ENCODE assay signal across 6 cellular contexts in the genomic region with DNA sequence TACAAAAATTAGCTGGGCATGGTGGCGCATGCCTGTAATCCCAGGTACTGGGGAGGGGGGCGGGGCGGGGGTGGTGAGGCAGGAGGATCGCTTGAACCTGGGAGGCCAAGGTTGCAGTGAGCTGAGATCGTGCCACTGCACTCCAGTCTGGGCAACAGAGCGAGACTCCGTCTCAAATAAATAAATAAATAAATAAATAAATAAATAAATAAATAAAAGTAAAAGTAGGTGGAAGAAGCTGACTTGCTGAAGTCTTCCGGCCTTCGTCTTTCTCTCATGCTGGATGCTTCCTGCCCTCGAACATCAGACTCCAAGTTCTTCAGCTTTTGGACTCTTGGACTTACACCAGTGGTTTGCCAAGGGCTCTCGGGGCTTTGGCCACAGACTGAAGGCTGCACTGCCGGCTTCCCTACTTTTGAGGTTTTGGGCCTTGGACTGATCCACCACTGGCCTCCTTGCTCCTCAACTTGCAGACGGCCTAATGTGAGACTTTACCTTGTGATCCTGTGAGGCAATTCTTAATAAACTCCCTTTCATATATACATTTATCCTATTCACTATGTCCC. TPM values are rescaled to one million over a fixed set of nuclear protein-coding genes. Genes with fewer than 3 reads are reported as not detected.
DNase-seq lines count a peak whose midpoint lies in the region; ATAC-seq and TF ChIP-seq lines count a peak whose summit lies in the region.
"Not testable (repeated sequence)": the region's sequence is repeated elsewhere in the genome, so short reads cannot be mapped to it uniquely, and the experiment has no call there.

No MANE protein-coding gene starts in this region.

- H3K36me3 Mint-ChIP-seq in GM23338 (ENCODE audit: low read depth), result peaks cover 23% of the 10 kb centered on the region
- not testable (repeated sequence) for H3K36me3 Mint-ChIP-seq in T-helper 17 cell (ENCODE audit: low read depth); neural crest cell (ENCODE audit: low read depth)

- H3F3A ChIP-seq in GM23338 (replicated peaks; ENCODE audit: low read depth), result peaks cover 25% of the 10 kb centered on the region

- TF ChIP-seq EP300 in tibial nerve (IDR thresholded peaks at IDR 0.05), result not testable (repeated sequence)

- H3K4me3 Mint-ChIP-seq in GM23338, result peak overlapping the region; percentile 90
- H3K4me3 Mint-ChIP-seq in T-helper 17 cell, result peak overlapping the region; percentile 93
- peak overlapping the region; percentile 92 for H3K4me3 Mint-ChIP-seq in neural crest cell

- H3K4me1 Mint-ChIP-seq in GM23338 (peaks cover 10% of the 10 kb centered on the region), T-helper 17 cell (peaks cover 18% of the 10 kb centered on the region), neural crest cell (peaks cover 16% of the 10 kb centered on the region)

- ATAC-seq in GM23338, T-helper 17 cell: not testable (repeated sequence)

- H3K27me3 ChIP-seq in GM23338 (ENCODE audit: insufficient read depth); breast epithelium; hepatocyte; tibial nerve: not testable (repeated sequence)

- peak overlapping the region; percentile 96; the same call in 1 of the 2 replicates for H3K27ac ChIP-seq in GM23338 (ENCODE audit: low read depth)
- peak overlapping the region; percentile 96 for H3K27ac ChIP-seq in breast epithelium
- H3K27ac ChIP-seq in hepatocyte, result peak overlapping the region; percentile 99
- H3K27ac ChIP-seq in tibial nerve, result peak overlapping the region; percentile 89 to 97 (median 92)

- H3K4me1 ChIP-seq in GM23338 (ENCODE audit: insufficient read depth); breast epithelium; hepatocyte (ENCODE audit: insufficient read depth): not testable (repeated sequence)
- H3K4me1 ChIP-seq in tibial nerve, result peaks cover 0 to 22% (median 8%) of the 10 kb centered on the region in 4 donors

- H2AFZ ChIP-seq in GM23338, result peak overlapping the region; percentile 99
- H2AFZ ChIP-seq in hepatocyte, result peak overlapping the region; percentile 98

- intact Hi-C loops in breast epithelium (cut with DNase I; ENCODE audit: low total_unique reads), result not testable (repeated sequence)

- H3K4me2 ChIP-seq in GM23338 (peak overlapping the region; percentile 95), hepatocyte (peak overlapping the region; percentile 91)

- not testable (repeated sequence) for H3K79me2 ChIP-seq in GM23338 (replicated peaks; ENCODE audit: insufficient read depth); hepatocyte

- H4K20me1 ChIP-seq in GM23338 (replicated peaks; ENCODE audit: insufficient read depth); hepatocyte (ENCODE audit: insufficient read depth, poor library complexity, severe bottlenecking): not testable (repeated sequence)

- H3K9me3 ChIP-seq in T-helper 17 cell (ENCODE audit: control insufficient read depth, low read length, poor library complexity, severe bottlenecking); breast epithelium; hepatocyte (ENCODE audit: low read depth); tibial nerve: not testable (repeated sequence)

- H3K27ac Mint-ChIP-seq in GM23338, result peak overlapping the region; percentile 95
- H3K27ac Mint-ChIP-seq in T-helper 17 cell, result peak overlapping the region; percentile 94
- H3K27ac Mint-ChIP-seq in neural crest cell (ENCODE audit: unreplicated experiment), result not testable (repeated sequence)

- TF ChIP-seq CTCF in GM23338 (conservative IDR thresholded peaks at IDR 0.05; ENCODE audit: low read depth in 2 of 2); breast epithelium (IDR thresholded peaks at IDR 0.05); hepatocyte (IDR thresholded peaks at IDR 0.05; ENCODE audit: poor library complexity); neural crest cell (conservative IDR thresholded peaks at IDR 0.05); tibial nerve (IDR thresholded peaks at IDR 0.05): not testable (repeated sequence)

- not testable (repeated sequence) for DNase-seq in GM23338 (ENCODE audit: low spot score); T-helper 17 cell; breast epithelium (ENCODE audit: low spot score in 2 of 2); hepatocyte (ENCODE audit: low spot score); neural crest cell (ENCODE audit: low read depth, low spot score); tibial nerve (ENCODE audit: low spot score in 2 of 2)

- H3K36me3 ChIP-seq in GM23338 (ENCODE audit: insufficient read depth); breast epithelium; hepatocyte (replicated peaks; ENCODE audit: insufficient read depth, low read depth): not testable (repeated sequence)
- H3K36me3 ChIP-seq in tibial nerve, result peaks cover 0 to 22% (median 0%) of the 10 kb centered on the region in 3 donors

- TF ChIP-seq POLR2A in breast epithelium (IDR thresholded peaks at IDR 0.05); tibial nerve (IDR thresholded peaks at IDR 0.05): not testable (repeated sequence)

- WGBS in hepatocyte (ENCODE audit: low lambda C conversion rate, missing lambda C conversion rate), result 84% methylated on average over 11 of the region's 13 CpGs
- WGBS in tibial nerve, 2 donors, result 74 to 75% methylated on average over 13 of the region's 13 CpGs

- peaks cover 27% of the 10 kb centered on the region for H3K27me3 Mint-ChIP-seq in GM23338 (ENCODE audit: insufficient read depth, low read depth, poor library complexity)
- not testable (repeated sequence) for H3K27me3 Mint-ChIP-seq in T-helper 17 cell; neural crest cell (ENCODE audit: low read depth)

- peak overlapping the region; percentile 80 for H3K4me3 ChIP-seq in GM23338
- peak overlapping the region; percentile 59 to 81 (median 75) for H3K4me3 ChIP-seq in breast epithelium
- H3K4me3 ChIP-seq in hepatocyte, result peak overlapping the region; percentile 94
- H3K4me3 ChIP-seq in tibial nerve, result peak overlapping the region; percentile 62 to 79 (median 69)

- H3K9me2 ChIP-seq in GM23338 (ENCODE audit: insufficient read depth); hepatocyte (replicated peaks; ENCODE audit: insufficient read depth): not testable (repeated sequence)

- not testable (repeated sequence) for H3K9me3 Mint-ChIP-seq in GM23338, neural crest cell

RNA-seq across cellular contexts. Expression of a gene that starts 0.6 kb away (rescaled TPM):
- 15.2 and 17.8 TPM in 2 replicates for total RNA-seq in GM23338 (2014; rRNA removed; shearing (Covaris generic))
- 12.0 and 12.8 TPM in 2 replicates for polyA plus RNA-seq in GM23338 (2016; fragmentation: Nextera tagmentation; extraction: Ambion mirVana)
- 10 to 100 TPM; 28.7 to 34.4 TPM for total RNA-seq in T-helper 17 cell
- 10 to 100 TPM; 18.7 to 23.7 (median 18.7) TPM for total RNA-seq in breast epithelium
- 7.8 and 8.2 TPM in 2 replicates for total RNA-seq in hepatocyte
- 9.6 and 10.7 TPM in 2 replicates for polyA plus RNA-seq in hepatocyte
- total RNA-seq in neural crest cell, result 23.2 and 23.3 TPM in 2 replicates
- total RNA-seq in tibial nerve, result 10 to 100 TPM; 14.0 to 26.1 (median 22.8) TPM

RNA-seq across cellular contexts. Expression of a gene that starts 8.0 kb away (rescaled TPM):
- 25.2 and 25.6 TPM in 2 replicates for total RNA-seq in GM23338 (2014; rRNA removed; shearing (Covaris generic))
- polyA plus RNA-seq in GM23338 (2016; fragmentation: Nextera tagmentation; extraction: Ambion mirVana) (16.2 and 20.3 TPM in 2 replicates), hepatocyte (37.2 and 46.8 TPM in 2 replicates)
- total RNA-seq in T-helper 17 cell (10 to 100 TPM; 30.8 to 33.4 TPM), breast epithelium (10 to 100 TPM; 12.8 to 18.4 (median 14.9) TPM), hepatocyte (21.9 and 23.3 TPM in 2 replicates), neural crest cell (61.4 and 68.0 TPM in 2 replicates), tibial nerve (10 to 100 TPM; 14.6 to 42.4 (median 23.9) TPM)

RNA-seq across cellular contexts. Expression of a gene that starts 34.0 kb away (rescaled TPM):
- 163 and 166 TPM in 2 replicates for total RNA-seq in GM23338 (2014; rRNA removed; shearing (Covaris generic))
- 54.5 and 63.3 TPM in 2 replicates for polyA plus RNA-seq in GM23338 (2016; fragmentation: Nextera tagmentation; extraction: Ambion mirVana)
- total RNA-seq in T-helper 17 cell, result 100 to 1,000 TPM; 189 to 197 TPM
- 100 to 1,000 TPM in 2 of 3 donors, 10 to 100 TPM in 1; 79.2 to 132 (median 103) TPM for total RNA-seq in breast epithelium
- 111 and 115 TPM in 2 replicates for total RNA-seq in hepatocyte
- polyA plus RNA-seq in hepatocyte, result 83.2 and 96.6 TPM in 2 replicates
- 295 and 302 TPM in 2 replicates for total RNA-seq in neural crest cell
- total RNA-seq in tibial nerve, result 100 to 1,000 TPM in 1 of 4 donors, 10 to 100 TPM in 3; 63.7 to 112 (median 84.2) TPM

RNA-seq across cellular contexts. Expression of a gene that starts 36.3 kb away (rescaled TPM):
- total RNA-seq in GM23338 (2014; rRNA removed; shearing (Covaris generic)), result 0.59 and 4.5 TPM in 2 replicates
- 0.29 and 0.63 TPM in 2 replicates for polyA plus RNA-seq in GM23338 (2016; fragmentation: Nextera tagmentation; extraction: Ambion mirVana)
- total RNA-seq in T-helper 17 cell, result not detected
- total RNA-seq in breast epithelium, result under 1 TPM in 1 of 3 donors, not detected in 2; 0.98 TPM
- total RNA-seq in hepatocyte, result 179 and 187 TPM in 2 replicates
- 155 and 167 TPM in 2 replicates for polyA plus RNA-seq in hepatocyte
- total RNA-seq in neural crest cell, result 0.65 and 1.0 TPM in 2 replicates
- 1 to 10 TPM in 1 of 4 donors, not detected in 3; 1.5 TPM for total RNA-seq in tibial nerve

RNA-seq across cellular contexts. Expression of a gene that starts 42.0 kb away (rescaled TPM):
- total RNA-seq in GM23338 (2014; rRNA removed; shearing (Covaris generic)), result 25.5 and 31.6 TPM in 2 replicates
- polyA plus RNA-seq in GM23338 (2016; fragmentation: Nextera tagmentation; extraction: Ambion mirVana), result 24.9 and 27.8 TPM in 2 replicates
- total RNA-seq in T-helper 17 cell, result 10 to 100 TPM; 12.5 to 19.4 TPM
- 10 to 100 TPM; 24.7 to 31.2 (median 27.5) TPM for total RNA-seq in breast epithelium
- 21.9 and 35.4 TPM in 2 replicates for total RNA-seq in hepatocyte
- polyA plus RNA-seq in hepatocyte, result 12.4 and 12.5 TPM in 2 replicates
- total RNA-seq in neural crest cell, result 71.8 and 75.7 TPM in 2 replicates
- total RNA-seq in tibial nerve, result 10 to 100 TPM; 15.1 to 41.7 (median 24.6) TPM
